ENCODE assay signal across 18 cellular contexts in the genomic region with DNA sequence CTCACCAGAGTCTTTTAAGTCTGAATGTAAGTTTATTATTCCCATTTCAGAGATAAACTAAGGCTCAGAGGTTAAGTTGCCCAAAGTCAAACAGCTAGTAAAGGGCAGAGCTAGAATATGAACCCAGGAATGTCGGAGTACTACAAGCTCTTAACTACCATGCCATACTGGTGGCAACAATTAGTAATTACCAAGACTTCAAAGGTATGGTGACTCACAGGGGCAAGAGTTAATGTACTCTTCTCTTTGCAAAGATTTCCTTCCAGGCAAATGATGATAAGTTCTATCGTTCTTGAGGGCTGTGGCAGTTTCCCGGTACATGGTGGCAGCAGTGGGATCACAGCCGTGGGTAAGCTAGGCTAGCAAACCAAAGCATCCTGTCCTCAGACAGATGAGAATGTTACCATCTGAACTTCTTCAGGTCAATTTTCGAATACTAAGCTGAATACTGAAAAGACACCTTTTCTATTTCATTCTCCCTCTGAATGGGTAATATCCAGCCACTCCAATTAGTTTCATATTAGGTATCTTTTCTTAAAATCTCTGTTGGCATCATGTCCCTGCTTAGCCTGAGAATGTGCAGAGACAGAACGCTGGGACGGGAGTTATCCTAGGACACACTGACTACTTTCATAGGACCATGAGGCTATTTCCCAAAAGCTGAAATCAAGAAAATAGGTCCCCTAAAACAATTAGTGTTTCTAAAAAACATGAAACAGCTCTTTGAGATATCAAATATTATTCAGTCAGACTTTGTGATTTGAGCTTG.
"Had no signal": no experiment of that assay in that cellular context is flagged by ENCODE, and none has a peak within 500 bp of the region (broad histone marks: within the 10 kb centered on the region; RNA-seq: fewer than 3 reads in every experiment).

No MANE protein-coding gene starts in this region.

- H3K9me3 ChIP-seq: esophagus squamous epithelium, gastroesophageal sphincter, right atrium auricular region, sigmoid colon had no signal

- H3K27me3 Mint-ChIP-seq: dendritic cell treated with granulocyte-macrophage colony-stimulating factor and Interleukin-4, amounts not matched to agents 40 ng/mL and 50 ng/mL, for 4 days; naive B cell had no signal

- H3K4me1 Mint-ChIP-seq: naive B cell, neural crest cell had no signal

- H3K36me3 Mint-ChIP-seq: naive B cell had no signal

- H3K4me1 ChIP-seq: esophagus squamous epithelium, gastroesophageal sphincter, sigmoid colon had no signal

- H3K27ac Mint-ChIP-seq: dendritic cell treated with granulocyte-macrophage colony-stimulating factor and Interleukin-4, amounts not matched to agents 40 ng/mL and 50 ng/mL, for 4 days; naive B cell had no signal

- H3K4me3 Mint-ChIP-seq: dendritic cell treated with granulocyte-macrophage colony-stimulating factor and Interleukin-4, amounts not matched to agents 40 ng/mL and 50 ng/mL, for 4 days; naive B cell; neural crest cell had no signal

- H3K4me3 ChIP-seq: esophagus squamous epithelium, gastroesophageal sphincter, lung, right atrium auricular region, sigmoid colon, skin epidermis had no signal

- ATAC-seq: gastroesophageal sphincter had no signal

- DNase-seq: esophagus squamous epithelium; foreskin fibroblast; glutamatergic neuron; left cardiac atrium; left ventricle myocardium superior; mesendoderm; naive B cell; posterior cingulate gyrus; sigmoid colon; stimulated activated CD4-positive, alpha-beta T cell treated with anti-CD3 and anti-CD28 coated beads, Interleukin-12 subunit alpha, Interleukin-12 subunit beta, amount 100 ng/mL, for 4 hours; stimulated activated naive CD4-positive, alpha-beta T cell treated with Interleukin-2 at 50 U/mL for 16 hours had no signal

- H3K9me3 Mint-ChIP-seq: dendritic cell treated with granulocyte-macrophage colony-stimulating factor and Interleukin-4, amounts not matched to agents 40 ng/mL and 50 ng/mL, for 4 days; effector memory CD8-positive, alpha-beta T cell; naive B cell; neural crest cell had no signal

- H3K27ac ChIP-seq: esophagus squamous epithelium, gastroesophageal sphincter, right atrium auricular region, sigmoid colon, skin epidermis had no signal

- H3K36me3 ChIP-seq: esophagus squamous epithelium, gastroesophageal sphincter, right atrium auricular region, sigmoid colon had no signal
